Comparison of ENCODE assay signal across 19 cellular contexts in the genomic region with DNA sequence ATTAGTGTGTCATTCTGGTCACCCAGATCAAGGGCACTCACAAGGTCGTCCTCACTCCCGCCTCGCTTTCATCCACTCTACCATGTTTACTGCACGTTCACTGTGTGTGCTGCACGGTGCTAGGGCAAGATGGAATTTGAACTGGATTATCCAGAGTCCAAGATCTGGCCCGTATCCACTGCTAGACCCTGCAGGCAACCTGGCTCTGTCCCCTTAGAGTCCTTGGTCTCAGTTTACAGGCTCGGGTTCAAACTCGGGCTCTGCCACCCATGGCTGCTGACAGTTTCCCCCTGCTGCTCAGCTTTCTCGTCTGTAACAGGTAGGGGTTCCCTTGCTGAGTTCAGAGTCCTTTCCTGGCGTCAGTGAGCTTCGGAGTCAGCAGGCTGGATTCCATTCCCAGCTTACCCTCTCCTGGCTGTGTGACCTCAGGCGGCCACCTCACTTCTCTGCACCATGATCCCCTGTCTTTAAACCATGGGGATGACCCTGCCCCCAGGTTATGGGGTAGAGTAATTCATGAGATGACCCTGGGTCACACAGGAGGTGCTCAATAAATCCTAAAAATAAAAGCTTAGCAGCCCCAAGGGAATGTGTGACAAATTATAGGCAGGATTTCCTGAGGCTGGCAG.
DNase-seq lines count a peak whose midpoint lies in the region; ATAC-seq and TF ChIP-seq lines count a peak whose summit lies in the region.
"Had no signal": no experiment of that assay in that cellular context is flagged by ENCODE, and none has a peak within 500 bp of the region (broad histone marks: within the 10 kb centered on the region; RNA-seq: fewer than 3 reads in every experiment).

No MANE protein-coding gene starts in this region.

- WGBS in trophoblast cell (ENCODE audit: extremely low coverage, insufficient coverage, insufficient read length), result no CpG with 5 or more reads among the region's 12 CpGs

- peak overlapping the region; percentile 11 for H4K91ac ChIP-seq in trophoblast cell (ENCODE audit: low read depth, low read length)

- H2AK5ac ChIP-seq in trophoblast cell (ENCODE audit: low read length), result peak overlapping the region; percentile 45

- H2BK5ac ChIP-seq in trophoblast cell (ENCODE audit: low read depth, low read length, poor library complexity), result no peak overlapping the region

- no peak overlapping the region for H4K12ac ChIP-seq in trophoblast cell (ENCODE audit: low read depth, low read length)

- peak overlapping the region; percentile 30 for H3K18ac ChIP-seq in trophoblast cell (ENCODE audit: low read length)

- H3K4me2 ChIP-seq in trophoblast cell (ENCODE audit: low read length), result no peak overlapping the region
- H3K4me2 ChIP-seq: SK-N-SH had no signal

- H2AFZ ChIP-seq in trophoblast cell (ENCODE audit: insufficient read depth, low read length, poor library complexity), result no peak overlapping the region

- H3K23ac ChIP-seq in trophoblast cell (ENCODE audit: low read length), result no peak overlapping the region

- H3K27me3 ChIP-seq in left ventricle myocardium inferior (ENCODE audit: low read depth) (peaks cover 8% of the 10 kb centered on the region), right atrium auricular region (no peaks in the 10 kb centered on the region), trophoblast cell (ENCODE audit: insufficient read depth, low read length) (no peaks in the 10 kb centered on the region)

- ATAC-seq in left lobe of liver, result no peak
- ATAC-seq: PC-3, Right ventricle myocardium inferior had no signal

- intact Hi-C loops in left ventricle myocardium inferior (cut with micrococcal nuclease), result no loop called here

- no peak overlapping the region for H3K9ac ChIP-seq in trophoblast cell (ENCODE audit: low read length)
- H3K9ac ChIP-seq: SK-N-SH had no signal

- H3K27ac Mint-ChIP-seq in endothelial cell (ENCODE audit: unreplicated experiment), result peak overlapping the region; percentile 9

- H3K9me3 ChIP-seq in left ventricle myocardium inferior (replicated peaks) (peaks cover 6% of the 10 kb centered on the region), right atrium auricular region (peaks cover 0 to 7% of the 10 kb centered on the region in 2 donors), trophoblast cell (ENCODE audit: insufficient read depth, low read depth, low read length) (no peaks in the 10 kb centered on the region)
- H3K9me3 ChIP-seq: HAP-1, SK-N-SH had no signal

- peak overlapping the region; percentile 63 for H2BK120ac ChIP-seq in trophoblast cell (ENCODE audit: insufficient read depth, low read length, poor library complexity)

- no peak overlapping the region for H3K4me3 Mint-ChIP-seq in endothelial cell (ENCODE audit: unreplicated experiment)

- DNase-seq in left ventricle myocardium inferior (no peak), right atrium auricular region (ENCODE audit: low spot score) (no peak), endothelial cell (ENCODE audit: low spot score) (no peak), trophoblast cell (peak in 1 of 2 donors; percentile 44), hepatic stellate cell (ENCODE audit: low spot score) (no peak), foreskin melanocyte (no peak), left lobe of liver (ENCODE audit: low spot score) (no peak), GM19240 (ENCODE audit: insufficient read length, low spot score) (no peak)
- DNase-seq: DMS153, IMR-90, NCI-H1048, NCI-H146, NCI-H226, PC-3 had no signal

- H3K9me3 Mint-ChIP-seq in endothelial cell (ENCODE audit: unreplicated experiment), result no peaks in the 10 kb centered on the region

- peak overlapping the region; percentile 75 for H2BK12ac ChIP-seq in trophoblast cell (ENCODE audit: low read length)

- H3K27ac ChIP-seq in left ventricle myocardium inferior (replicated peaks) (peak overlapping the region; percentile 78), right atrium auricular region (peak overlapping the region in 1 of 2 donors; percentile 79), trophoblast cell (ENCODE audit: low read depth, low read length) (no peak overlapping the region)
- H3K27ac ChIP-seq: 22Rv1, C4-2B had no signal

- no peaks in the 10 kb centered on the region for H3K36me3 ChIP-seq in left ventricle myocardium inferior
- no peaks in the 10 kb centered on the region for H3K36me3 ChIP-seq in right atrium auricular region
- no peaks in the 10 kb centered on the region for H3K36me3 ChIP-seq in trophoblast cell (ENCODE audit: control insufficient read depth in 1 of 2, insufficient read depth in 2 of 2, low read length in 2 of 2)
- H3K36me3 ChIP-seq: HAP-1 had no signal

- no peaks in the 10 kb centered on the region for H3K79me2 ChIP-seq in trophoblast cell (ENCODE audit: control insufficient read depth, insufficient read depth, low read length, poor library complexity)

- H4K8ac ChIP-seq in trophoblast cell (ENCODE audit: low read depth, low read length), result no peak overlapping the region

- H3K36me3 Mint-ChIP-seq in endothelial cell (ENCODE audit: low read depth, unreplicated experiment), result no peaks in the 10 kb centered on the region

- TF ChIP-seq CTCF in left ventricle myocardium inferior (IDR thresholded peaks at IDR 0.05; ENCODE audit: borderline replicate concordance), result no peak
- no peak for TF ChIP-seq CTCF in right atrium auricular region (IDR thresholded peaks at IDR 0.05)
- no peak for TF ChIP-seq CTCF in endothelial cell (IDR thresholded peaks at IDR 0.05; ENCODE audit: unreplicated experiment)

- H3K79me1 ChIP-seq in trophoblast cell (ENCODE audit: low read length), result peaks cover 27% of the 10 kb centered on the region

- H3K27me3 Mint-ChIP-seq in endothelial cell (ENCODE audit: unreplicated experiment), result peaks cover 4% of the 10 kb centered on the region

- peak overlapping the region; percentile 23 for H3K14ac ChIP-seq in trophoblast cell (ENCODE audit: low read length)

- no peak overlapping the region for H3K4ac ChIP-seq in trophoblast cell (ENCODE audit: low read depth, low read length)

- H3K4me1 ChIP-seq in left ventricle myocardium inferior (peaks cover 31% of the 10 kb centered on the region), right atrium auricular region (peaks cover 0 to 22% of the 10 kb centered on the region in 2 donors), trophoblast cell (ENCODE audit: control insufficient read depth in 1 of 2, insufficient read depth in 2 of 2, low read length in 2 of 2) (peaks cover 34 to 37% of the 10 kb centered on the region in 2 experiments)
- H3K4me1 ChIP-seq: HAP-1 had no signal

- H3K4me1 Mint-ChIP-seq in endothelial cell (ENCODE audit: unreplicated experiment), result peaks cover 27% of the 10 kb centered on the region

- H3K4me3 ChIP-seq in left ventricle myocardium inferior, result peak overlapping the region; percentile 14
- no peak overlapping the region for H3K4me3 ChIP-seq in right atrium auricular region
- H3K4me3 ChIP-seq in trophoblast cell (ENCODE audit: low read depth, low read length), result no peak overlapping the region
- H3K4me3 ChIP-seq: HAP-1 had no signal
